In genomic region chr9:127113540-127113928, GRCh38 we compare ENCODE assay signal across 25 cellular contexts. TPM values are rescaled to one million over a fixed set of nuclear protein-coding genes. Genes with fewer than 3 reads are reported as not detected.
A peak's percentile ranks its signal among the peaks of the same experiment; 100 is the strongest.
DNase-seq lines count a peak whose midpoint lies in the region; ATAC-seq and TF ChIP-seq lines count a peak whose summit lies in the region.
"Had no signal": no experiment of that assay in that cellular context is flagged by ENCODE, and none has a peak within 500 bp of the region (broad histone marks: within the 10 kb centered on the region; RNA-seq: fewer than 3 reads in every experiment).

No MANE protein-coding gene starts in this region.

- TF ChIP-seq CTCF in left ventricle myocardium inferior (IDR thresholded peaks at IDR 0.05; ENCODE audit: borderline replicate concordance) (no peak), chondrocyte (IDR thresholded peaks at IDR 0.05) (no peak)

- ATAC-seq in Right ventricle myocardium inferior: no peak

- H3K4me1 ChIP-seq in left ventricle myocardium inferior (peaks cover 98% of the 10 kb centered on the region), muscle layer of colon (ENCODE audit: insufficient read depth, low read length) (peaks cover 73% of the 10 kb centered on the region), skeletal muscle tissue (ENCODE audit: control insufficient read depth in 3 of 3, insufficient read depth in 3 of 3, low read length in 3 of 3) (peaks cover 65 to 88% (median 83%) of the 10 kb centered on the region in 3 donors)
- H3K4me1 ChIP-seq: HAP-1 had no signal

- no peak overlapping the region for H3K4me3 Mint-ChIP-seq in chondrocyte (ENCODE audit: unreplicated experiment)
- H3K4me3 Mint-ChIP-seq: CD4-positive, CD25-positive, alpha-beta regulatory T cell; HFFc6 had no signal

- no peaks in the 10 kb centered on the region for H3K27me3 ChIP-seq in left ventricle myocardium inferior (ENCODE audit: low read depth)
- no peaks in the 10 kb centered on the region for H3K27me3 ChIP-seq in muscle layer of colon (ENCODE audit: control insufficient read depth in 1 of 2, insufficient read depth in 2 of 2, low read length in 2 of 2)
- H3K27me3 ChIP-seq in skeletal muscle tissue (ENCODE audit: control insufficient read depth in 3 of 3, insufficient read depth in 3 of 3, low read length in 3 of 3): no peaks in the 10 kb centered on the region

- DNase-seq in left ventricle myocardium inferior (no peak), Right ventricle myocardium inferior (ENCODE audit: missing footprints) (no peak), MV-4-11 (lab: John Stamatoyannopoulos, UW) (no peak), chondrocyte (ENCODE audit: low spot score) (no peak), NCI-H128 (lab: John Stamatoyannopoulos, UW; ENCODE audit: unreplicated experiment) (no peak)
- DNase-seq: CD4-positive, CD25-positive, alpha-beta regulatory T cell; DMS153; DND-41; HFFc6; IMR-90; KG1; MM.1S; NCI-H1092; NCI-H1436; NCI-H187; NCI-H2081 treated with DMSO at 0.1 percent for 48 hours; NCI-H2171; NCI-H226; NCI-H510A; SIG-M5 had no signal

- no peaks in the 10 kb centered on the region for H3K27me3 Mint-ChIP-seq in chondrocyte (ENCODE audit: low read depth)

- peaks cover 4% of the 10 kb centered on the region for H3K36me3 Mint-ChIP-seq in chondrocyte (ENCODE audit: low read depth)
- H3K36me3 Mint-ChIP-seq: CD4-positive, CD25-positive, alpha-beta regulatory T cell had no signal

- intact Hi-C loops in left ventricle myocardium inferior (cut with micrococcal nuclease): no loop called here
- intact Hi-C loops in Right ventricle myocardium inferior (cut with DNase I): no loop called here

- H3K27ac Mint-ChIP-seq in chondrocyte (ENCODE audit: unreplicated experiment): no peak overlapping the region
- H3K27ac Mint-ChIP-seq: HFFc6 had no signal

- H3K9me3 Mint-ChIP-seq in chondrocyte (ENCODE audit: low read depth): no peaks in the 10 kb centered on the region
- H3K9me3 Mint-ChIP-seq: CD4-positive, CD25-positive, alpha-beta regulatory T cell; HFFc6 had no signal

- peaks cover 11% of the 10 kb centered on the region for H3K4me1 Mint-ChIP-seq in chondrocyte (ENCODE audit: low read depth)

- peak overlapping the region; percentile 48 for H3K27ac ChIP-seq in left ventricle myocardium inferior (replicated peaks)
- peak overlapping the region; percentile 42 for H3K27ac ChIP-seq in muscle layer of colon (ENCODE audit: low read depth, low read length)
- peak overlapping the region; percentile 9 for H3K27ac ChIP-seq in skeletal muscle tissue (ENCODE audit: low read depth, low read length)
- H3K27ac ChIP-seq: RWPE1, SK-N-MC had no signal

- H3K4me3 ChIP-seq in left ventricle myocardium inferior (no peak overlapping the region), muscle layer of colon (ENCODE audit: low read depth in 1 of 2, low read length in 2 of 2) (no peak overlapping the region), skeletal muscle tissue (ENCODE audit: low read length in 3 of 3) (no peak overlapping the region)
- H3K4me3 ChIP-seq: HAP-1, SK-N-MC had no signal

- H3K36me3 ChIP-seq in left ventricle myocardium inferior (no peaks in the 10 kb centered on the region), muscle layer of colon (ENCODE audit: insufficient read depth, low read length) (peaks cover 3% of the 10 kb centered on the region), skeletal muscle tissue (ENCODE audit: control insufficient read depth in 3 of 3, insufficient read depth in 3 of 3, low read length in 3 of 3) (peaks cover 3 to 9% (median 8%) of the 10 kb centered on the region in 3 donors)
- H3K36me3 ChIP-seq: HAP-1 had no signal

- no peaks in the 10 kb centered on the region for H3K9me3 ChIP-seq in left ventricle myocardium inferior (replicated peaks)
- H3K9me3 ChIP-seq in muscle layer of colon (ENCODE audit: low read length): no peaks in the 10 kb centered on the region
- no peaks in the 10 kb centered on the region for H3K9me3 ChIP-seq in skeletal muscle tissue (ENCODE audit: control insufficient read depth in 3 of 3, low read length in 3 of 3)
- H3K9me3 ChIP-seq: HAP-1 had no signal

- H3K9ac ChIP-seq in muscle layer of colon (ENCODE audit: low read length) (no peak overlapping the region), skeletal muscle tissue (ENCODE audit: low read depth in 1 of 3, low read length in 3 of 3) (no peak overlapping the region)

RNA-seq across cellular contexts. Expression of gene ANGPTL2, which starts 8.9 kb away (rescaled TPM):
- total RNA-seq in left ventricle myocardium inferior (35.7 TPM), Right ventricle myocardium inferior (37.1 TPM), skeletal muscle tissue (37.6 TPM), chondrocyte (26.7 to 39.7 TPM (median 39.0 TPM) in 3 replicates)
- total RNA-seq: CD4-positive, CD25-positive, alpha-beta regulatory T cell had no signal
